Comparison of ENCODE assay signal across 2 cellular contexts in genomic region chr4:165368114-165368513, GRCh38.
TF ChIP-seq lines count a peak whose summit lies in the region.

No MANE protein-coding gene starts in this region.

TF ChIP-seq in HEK293T, 16 proteins besides CTCF, POLR2A, EP300 and RAD21 (continued from another document):
- TF ChIP-seq PKNOX1 (IDR thresholded peaks at IDR 0.05): no peak
- TF ChIP-seq HDGF (IDR thresholded peaks at IDR 0.05; ENCODE audit: borderline replicate concordance): no peak
- no peak for TF ChIP-seq L3MBTL2 (conservative IDR thresholded peaks at IDR 0.05)
- no peak for TF ChIP-seq FOXK2 (IDR thresholded peaks at IDR 0.05)

TF ChIP-seq in H1, 55 proteins besides CTCF, POLR2A, EP300 and RAD21 (continued from another document):
- TF ChIP-seq ATF2 (IDR thresholded peaks at IDR 0.05; ENCODE audit: low read length) (no peak), TCF12 (IDR thresholded peaks at IDR 0.05; ENCODE audit: low read depth, low read length) (no peak), KDM5A (IDR thresholded peaks at IDR 0.05; ENCODE audit: low read length) (no peak), RBBP5 (IDR thresholded peaks at IDR 0.05; ENCODE audit: borderline replicate concordance, low read depth, low read length) (no peak), CREB1 (IDR thresholded peaks at IDR 0.05) (no peak), MAX (IDR thresholded peaks at IDR 0.05) (no peak), PHF8 (conservative IDR thresholded peaks at IDR 0.05; ENCODE audit: low read depth, low read length) (no peak), EZH2 (IDR thresholded peaks at IDR 0.05; ENCODE audit: low read depth, low read length, severe bottlenecking) (no peak)
